13 cellular contexts compared by ENCODE assay signal in genomic region chr3:173709026-173709425, GRCh38.
"Had no signal": no experiment of that assay in that cellular context is flagged by ENCODE, and none has a peak within 500 bp of the region (broad histone marks: within the 10 kb centered on the region; RNA-seq: fewer than 3 reads in every experiment).

No MANE protein-coding gene starts in this region.

- H3K4me1 ChIP-seq: adrenal gland, sigmoid colon had no signal

- H3K27ac ChIP-seq: adrenal gland, epithelial cell of prostate, sigmoid colon, VCaP had no signal

- H3K36me3 ChIP-seq: adrenal gland, sigmoid colon had no signal

- DNase-seq: activated CD4-positive, alpha-beta memory T cell treated with anti-CD3 and anti-CD28 coated beads for 36 hours; activated CD4-positive, alpha-beta T cell treated with anti-CD3 and anti-CD28 coated beads for 1 hour; activated CD8-positive, alpha-beta memory T cell treated with anti-CD3 and anti-CD28 coated beads, Interleukin-2, amount 10 ng/mL, durations not matched to agents 7 days and 5 days; activated naive CD4-positive, alpha-beta T cell treated with anti-CD3 and anti-CD28 coated beads, Interleukin-2, amount 50 U/mL, for 16 hours; activated T-cell treated with anti-CD3 and anti-CD28 coated beads, Interleukin-2, amount 50 U/mL, for 1 hour; adrenal gland; effector memory CD8-positive, alpha-beta T cell; midbrain; sigmoid colon; stimulated activated CD4-positive, alpha-beta T cell treated with anti-CD3 and anti-CD28 coated beads, Interleukin-1b, Interleukin-23, amount 100 ng/mL, for 48 hours; stimulated activated naive CD8-positive, alpha-beta T cell treated with anti-CD3 and anti-CD28 coated beads, Interleukin-15, amount 100 ng/mL, for 72 hours had no signal

- H3K27me3 ChIP-seq: adrenal gland, sigmoid colon had no signal

- ATAC-seq: activated CD8-positive, alpha-beta memory T cell treated with anti-CD3 and anti-CD28 coated beads, Interleukin-2, amount 10 ng/mL, durations not matched to agents 7 days and 5 days; effector memory CD8-positive, alpha-beta T cell; stimulated activated naive CD8-positive, alpha-beta T cell treated with anti-CD3 and anti-CD28 coated beads, Interleukin-15, amount 100 ng/mL, for 72 hours had no signal

- H3K9me3 ChIP-seq: adrenal gland, sigmoid colon had no signal

- H3K4me3 ChIP-seq: adrenal gland, sigmoid colon had no signal
